In the genomic region with DNA sequence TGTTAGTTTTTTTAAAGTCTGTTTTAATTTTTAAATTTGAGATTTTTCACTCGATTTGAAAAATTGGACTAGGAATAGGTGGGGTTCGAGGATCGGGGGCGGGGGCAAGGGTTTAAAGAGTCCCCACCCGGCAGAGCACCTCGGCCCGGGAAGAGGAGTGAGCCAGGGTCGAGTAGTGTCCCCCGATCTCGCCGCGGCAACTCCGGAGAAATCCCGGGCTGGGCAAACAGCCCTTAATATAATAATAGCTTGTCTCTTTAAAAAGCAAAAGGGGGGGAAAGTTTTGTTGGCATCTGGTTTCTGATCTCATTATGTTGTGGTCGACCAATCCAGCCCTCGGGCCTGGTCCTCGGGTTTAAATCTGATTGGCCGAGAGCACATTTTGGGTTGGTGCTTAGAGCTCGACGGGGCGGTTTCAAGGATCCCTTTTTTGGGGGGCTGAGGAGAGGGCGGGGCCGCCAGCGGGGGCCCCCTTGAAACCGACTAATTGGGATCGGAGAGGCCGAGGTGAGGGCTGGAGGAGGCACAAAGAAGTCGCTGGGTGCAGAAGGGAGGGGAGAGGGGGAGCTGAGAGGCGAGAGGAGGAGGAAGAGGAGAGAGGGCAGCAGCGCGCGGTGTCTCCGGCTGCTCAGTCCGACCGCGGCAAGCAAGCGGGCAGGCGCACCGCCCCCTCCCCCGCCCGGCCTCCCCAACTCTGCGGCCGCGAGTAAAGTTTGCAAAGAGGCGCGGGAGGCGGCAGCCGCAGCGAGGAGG, we compare ENCODE assay signal across 8 cellular contexts. TPM values are rescaled to one million over a fixed set of nuclear protein-coding genes. Genes with fewer than 3 reads are reported as not detected.
DNase-seq lines count a peak whose midpoint lies in the region; ATAC-seq and TF ChIP-seq lines count a peak whose summit lies in the region.

A gene (plus strand): TSS at position 631 of the 753 bp plus-strand sequence. CDS start 205 bp downstream, outside the sequence.

- peaks cover 6% of the 10 kb centered on the region for H3K9me3 Mint-ChIP-seq in MCF 10A (ENCODE audit: unreplicated experiment)

- peak; percentile 52 for ATAC-seq in GM21447 (IDR thresholded peaks at IDR 0.05; ENCODE audit: unreplicated experiment)
- peak; percentile 96 for ATAC-seq in sciatic nerve
- ATAC-seq in HG02678 (IDR thresholded peaks at IDR 0.05; ENCODE audit: unreplicated experiment): no peak

- no peaks in the 10 kb centered on the region for H3K36me3 ChIP-seq in BE2C
- H3K36me3 ChIP-seq in iPS-15b (ENCODE audit: control insufficient read depth, insufficient read depth, low read length): no peaks in the 10 kb centered on the region

- peak within 1 kb of the TSS; percentile 71 for H3K4me3 ChIP-seq in BE2C (ENCODE audit: low read depth, low read length)
- peak within 1 kb of the TSS; percentile 87 for H3K4me3 ChIP-seq in iPS-15b (ENCODE audit: low read depth, low read length)

- CTCF ChIA-PET in MCF 10A (lab: Yijun Ruan, JAX): interaction anchor here (0.6 to 2.2 kb wide), 3 partner anchors 21 to 194 kb away, joined by 3 to 6 read pairs (median 3); a partner anchor contains a TSS

- no TSS peak for BruUV-seq in MCF 10A (replicated peaks; lab: Mats Ljungman, UMichigan)

- peaks cover 3% of the 10 kb centered on the region; the same call in 1 of the 2 replicates for H3K4me1 ChIP-seq in BE2C
- peaks cover 21% of the 10 kb centered on the region for H3K4me1 ChIP-seq in iPS-15b (ENCODE audit: control insufficient read depth, insufficient read depth, low read length)

- H3K27me3 ChIP-seq in BE2C: no peaks in the 10 kb centered on the region
- peaks cover 67% of the 10 kb centered on the region for H3K27me3 ChIP-seq in iPS-15b (ENCODE audit: control insufficient read depth, insufficient read depth, low read length)

- peak within 1 kb of the TSS; percentile 100 for H3K27ac Mint-ChIP-seq in MCF 10A (ENCODE audit: low read depth, unreplicated experiment)

- TF ChIP-seq CTCF in BE2C (IDR thresholded peaks at IDR 0.05; ENCODE audit: low read depth, low read length): no peak
- no peak for TF ChIP-seq CTCF in MCF 10A (IDR thresholded peaks at IDR 0.05; ENCODE audit: unreplicated experiment)

- H3K4me3 Mint-ChIP-seq in MCF 10A (ENCODE audit: unreplicated experiment): peak within 1 kb of the TSS; percentile 95

- H3K36me3 Mint-ChIP-seq in MCF 10A (ENCODE audit: insufficient read depth, unreplicated experiment): peaks cover 17% of the 10 kb centered on the region

- peaks cover 30% of the 10 kb centered on the region for H3K4me1 Mint-ChIP-seq in MCF 10A (ENCODE audit: insufficient read depth, unreplicated experiment)

- peak; percentile 87 for DNase-seq in BE2C
- DNase-seq in NCI-H1436 treated with DMSO at 0.1 percent for 48 hours (lab: John Stamatoyannopoulos, UW): peak; percentile 93
- peak; percentile 95 for DNase-seq in SW480 (ENCODE audit: low spot score)
- peak; percentile 98 for DNase-seq in MCF 10A (ENCODE audit: unreplicated experiment)
- DNase-seq in sciatic nerve (ENCODE audit: low spot score): peak; percentile 92

- POLR2A ChIA-PET in MCF 10A (lab: Yijun Ruan, JAX): interaction anchor here (0.5 to 3.2 kb wide), 18 partner anchors 9 to 172 kb away, joined by 3 to 25 read pairs (median 6); a partner anchor contains a TSS

- H3K9ac ChIP-seq in iPS-15b (ENCODE audit: low read depth, low read length): peak within 1 kb of the TSS; percentile 65

- no peaks in the 10 kb centered on the region for H3K27me3 Mint-ChIP-seq in MCF 10A (ENCODE audit: insufficient read depth, unreplicated experiment)

- intact Hi-C loops in MCF 10A (cut with micrococcal nuclease): no loop called here
- intact Hi-C loops in sciatic nerve (cut with DNase I): no loop called here

- H3K9me3 ChIP-seq in BE2C (no peaks in the 10 kb centered on the region), iPS-15b (ENCODE audit: control insufficient read depth, insufficient read depth, low read length) (no peaks in the 10 kb centered on the region)

RNA-seq across cellular contexts. Expression of the gene that starts here (rescaled TPM):
- polyA plus RNA-seq in BE2C (2012; ENCODE audit: insufficient read depth, insufficient read length, low read depth): 5.2 TPM
- total RNA-seq in MCF 10A (2022) (6.8 and 10.1 TPM in 2 replicates), sciatic nerve (22.9 TPM)
